ENCODE assay signal across 2 cellular contexts in genomic region chr2:231785822-231786176, GRCh38.
TF ChIP-seq lines count a peak whose summit lies in the region.

No MANE protein-coding gene starts in this region.

TF ChIP-seq in SK-N-SH, 30 proteins besides CTCF, POLR2A, EP300 and RAD21 (continued from another document):
- no peak for TF ChIP-seq REST (IDR thresholded peaks at IDR 0.05; ENCODE audit: low read depth, low read length)
- TF ChIP-seq, protein P1, sequence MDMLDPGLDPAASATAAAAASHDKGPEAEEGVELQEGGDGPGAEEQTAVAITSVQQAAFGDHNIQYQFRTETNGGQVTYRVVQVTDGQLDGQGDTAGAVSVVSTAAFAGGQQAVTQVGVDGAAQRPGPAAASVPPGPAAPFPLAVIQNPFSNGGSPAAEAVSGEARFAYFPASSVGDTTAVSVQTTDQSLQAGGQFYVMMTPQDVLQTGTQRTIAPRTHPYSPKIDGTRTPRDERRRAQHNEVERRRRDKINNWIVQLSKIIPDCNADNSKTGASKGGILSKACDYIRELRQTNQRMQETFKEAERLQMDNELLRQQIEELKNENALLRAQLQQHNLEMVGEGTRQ (IDR thresholded peaks at IDR 0.05; ENCODE audit: borderline replicate concordance, low read depth, low read length) = no peak

TF ChIP-seq in SK-N-SH treated with all-trans-retinoic acid at 6 μM for 48 hours, 23 proteins besides CTCF, POLR2A, EP300 and RAD21 (continued from another document):
- TF ChIP-seq ZFP30 (CRISPR knock-in tag; IDR thresholded peaks at IDR 0.05) (no peak), GLIS3 (CRISPR knock-in tag; IDR thresholded peaks at IDR 0.05) (no peak), ESRRG (CRISPR knock-in tag; IDR thresholded peaks at IDR 0.05) (no peak), PATZ1 (CRISPR knock-in tag; IDR thresholded peaks at IDR 0.05; ENCODE audit: borderline replicate concordance) (no peak), CSDC2 (CRISPR knock-in tag; IDR thresholded peaks at IDR 0.05) (no peak), ZNF70 (CRISPR knock-in tag; IDR thresholded peaks at IDR 0.05) (no peak), ZNF8 (CRISPR knock-in tag; IDR thresholded peaks at IDR 0.05) (no peak)
